Comparison of ENCODE assay signal across 15 cellular contexts in genomic region chr18:8987250-8987649, GRCh38.
DNase-seq lines count a peak whose midpoint lies in the region; ATAC-seq, FAIRE-seq and TF ChIP-seq lines count a peak whose summit lies in the region.
"Had no signal": no experiment of that assay in that cellular context is flagged by ENCODE, and none has a peak within 500 bp of the region (broad histone marks: within the 10 kb centered on the region; RNA-seq: fewer than 3 reads in every experiment).

No MANE protein-coding gene starts in this region.

- DNase-seq in Ammon's horn (ENCODE audit: low spot score) (peak; percentile 32), LHCN-M2 (ENCODE audit: low read depth) (peak; percentile 58), brain microvascular endothelial cell (peak; percentile 28), myocyte (ENCODE audit: low read depth) (peak; percentile 57), SK-N-SH (no peak), GM19239 (ENCODE audit: insufficient read length, low spot score) (no peak), spleen (no peak)
- DNase-seq in stimulated activated naive B cell treated with anti-CD40 and anti-IgM and Interleukin-4, amounts not matched to agents 10 μg/mL and 1 μg/mL and 100 μg/mL, for 72 hours: no peak
- DNase-seq: activated CD4-positive, alpha-beta T cell treated with anti-CD3 and anti-CD28 coated beads, Interleukin-2, amount 50 U/mL, for 1 hour; foreskin melanocyte; GDM1; GOT3; natural killer cell; NCI-H1105 treated with DMSO at 0.1 percent for 48 hours had no signal

- no peaks in the 10 kb centered on the region for H3K36me3 Mint-ChIP-seq in stimulated activated naive B cell treated with anti-CD40 and anti-IgM and Interleukin-4, amounts not matched to agents 10 μg/mL and 1 μg/mL and 100 μg/mL, for 72 hours
- H3K36me3 Mint-ChIP-seq: CD14-positive monocyte, natural killer cell had no signal

- POLR2A ChIA-PET in SK-N-SH (lab: Yijun Ruan, JAX): interaction anchor here (0.8 kb wide), 1 partner anchor 330 kb away, joined by 3 read pairs; no protein-coding TSS in a partner anchor

- TF ChIP-seq RAD21 in SK-N-SH (IDR thresholded peaks at IDR 0.05; ENCODE audit: low read length): no peak

- FAIRE-seq in GM19239 (lab: Jason Lieb, UNC): no peak

- H3K4me3 Mint-ChIP-seq in stimulated activated naive B cell treated with anti-CD40 and anti-IgM and Interleukin-4, amounts not matched to agents 10 μg/mL and 1 μg/mL and 100 μg/mL, for 72 hours: no peak overlapping the region
- H3K4me3 Mint-ChIP-seq: CD14-positive monocyte, natural killer cell had no signal

- H3K79me2 ChIP-seq in SK-N-SH (ENCODE audit: insufficient read depth): no peaks in the 10 kb centered on the region

- H3K4me1 Mint-ChIP-seq in stimulated activated naive B cell treated with anti-CD40 and anti-IgM and Interleukin-4, amounts not matched to agents 10 μg/mL and 1 μg/mL and 100 μg/mL, for 72 hours: peaks cover 4 to 14% of the 10 kb centered on the region in 2 donors
- H3K4me1 Mint-ChIP-seq: natural killer cell had no signal

- H3K27me3 Mint-ChIP-seq in stimulated activated naive B cell treated with anti-CD40 and anti-IgM and Interleukin-4, amounts not matched to agents 10 μg/mL and 1 μg/mL and 100 μg/mL, for 72 hours: peaks cover 7 to 11% of the 10 kb centered on the region in 2 donors

- H3K9me2 ChIP-seq in SK-N-SH: no peaks in the 10 kb centered on the region

- H3K9ac ChIP-seq in SK-N-SH: no peak overlapping the region

- H3K9me3 ChIP-seq in SK-N-SH (no peaks in the 10 kb centered on the region), spleen (no peaks in the 10 kb centered on the region)

- WGBS in SK-N-SH (ENCODE audit: low lambda C conversion rate): 71% methylated on average over 6 of the region's 6 CpGs
- 60 to 69% (median 64%) methylated on average over 6 of the region's 6 CpGs for WGBS in spleen, 5 donors

- TF ChIP-seq POLR2A in spleen (IDR thresholded peaks at IDR 0.05): no peak

- no peak for TF ChIP-seq EP300 in SK-N-SH (IDR thresholded peaks at IDR 0.05; ENCODE audit: borderline replicate concordance in 1 of 2, low read depth in 1 of 2, low read length in 1 of 2)

- H2AFZ ChIP-seq in SK-N-SH (ENCODE audit: low read depth): no peak overlapping the region; the same call in 1 of the 2 replicates

- in situ Hi-C loops in brain microvascular endothelial cell (cut with HindIII; ENCODE audit: low pct_ligation_motif_present, low sequenced_read_pairs): loop anchor here (10.0 kb wide), 1 partner anchor 292 kb away; no protein-coding TSS in a partner anchor

- no peaks in the 10 kb centered on the region for H4K20me1 ChIP-seq in SK-N-SH (ENCODE audit: insufficient read depth)

- H3K27me3 ChIP-seq in brain microvascular endothelial cell (replicated peaks): no peaks in the 10 kb centered on the region
- H3K27me3 ChIP-seq in SK-N-SH (ENCODE audit: insufficient read depth): no peaks in the 10 kb centered on the region
- H3K27me3 ChIP-seq in spleen (replicated peaks in 1 of 7): peaks cover 0 to 17% (median 0%) of the 10 kb centered on the region in 7 donors

- H3K9me3 Mint-ChIP-seq in stimulated activated naive B cell treated with anti-CD40 and anti-IgM and Interleukin-4, amounts not matched to agents 10 μg/mL and 1 μg/mL and 100 μg/mL, for 72 hours: no peaks in the 10 kb centered on the region
- H3K9me3 Mint-ChIP-seq: CD14-positive monocyte, natural killer cell had no signal

- intact Hi-C loops in spleen (cut with DNase I; ENCODE audit: low total_unique reads): loop anchor here (2.0 kb wide), 1 partner anchor 330 kb away; no protein-coding TSS in a partner anchor

- TF ChIP-seq CTCF in brain microvascular endothelial cell (IDR thresholded peaks at IDR 0.05; ENCODE audit: low read depth, low read length, missing control alignments): no peak
- TF ChIP-seq CTCF in SK-N-SH (IDR thresholded peaks at IDR 0.05): no peak
- no peak for TF ChIP-seq CTCF in spleen (IDR thresholded peaks at IDR 0.05 in 8 of 11, conservative IDR thresholded peaks at IDR 0.05 in 3 of 11)

- no peaks in the 10 kb centered on the region for H3F3A ChIP-seq in SK-N-SH (replicated peaks; ENCODE audit: insufficient read depth)

- CTCF ChIA-PET in SK-N-SH (lab: Yijun Ruan, JAX): interaction anchor here (0.7 to 12.0 kb wide), 32 partner anchors 8 to 1715 kb away, joined by 3 to 266 read pairs (median 6); partner anchors contain the start of gene MTCL1

- no peak for ATAC-seq in stimulated activated naive B cell treated with anti-CD40 and anti-IgM and Interleukin-4, amounts not matched to agents 10 μg/mL and 1 μg/mL and 100 μg/mL, for 72 hours (replicated peaks)
- ATAC-seq: natural killer cell had no signal

- no peak overlapping the region for H3K4me3 ChIP-seq in brain microvascular endothelial cell (ENCODE audit: low read depth, low read length)
- no peak overlapping the region for H3K4me3 ChIP-seq in SK-N-SH (ENCODE audit: low read depth in 2 of 2, low read length in 1 of 2)
- H3K4me3 ChIP-seq in spleen: no peak overlapping the region

- H3K27ac ChIP-seq in brain microvascular endothelial cell (no peak overlapping the region), SK-N-SH (ENCODE audit: low read depth in 2 of 2, low read length in 1 of 2) (no peak overlapping the region), spleen (no peak overlapping the region)

- peaks cover 6 to 12% of the 10 kb centered on the region in 2 experiments; a peak in 2 of 4 replicates for H3K4me1 ChIP-seq in SK-N-SH (ENCODE audit: control insufficient read depth in 1 of 2, insufficient read depth in 2 of 2, low read depth in 1 of 2, low read length in 1 of 2)
- peaks cover 0 to 3% (median 0%) of the 10 kb centered on the region in 6 donors for H3K4me1 ChIP-seq in spleen

- H3K4me2 ChIP-seq in SK-N-SH: no peak overlapping the region

- H3K27ac Mint-ChIP-seq in stimulated activated naive B cell treated with anti-CD40 and anti-IgM and Interleukin-4, amounts not matched to agents 10 μg/mL and 1 μg/mL and 100 μg/mL, for 72 hours: no peak overlapping the region
- H3K27ac Mint-ChIP-seq: CD14-positive monocyte, natural killer cell had no signal

- H3K36me3 ChIP-seq in brain microvascular endothelial cell (replicated peaks): no peaks in the 10 kb centered on the region
- no peaks in the 10 kb centered on the region for H3K36me3 ChIP-seq in SK-N-SH (replicated peaks in 1 of 2; ENCODE audit: control insufficient read depth in 1 of 2, insufficient read depth in 2 of 2, low read length in 1 of 2)
- no peaks in the 10 kb centered on the region for H3K36me3 ChIP-seq in spleen

TF ChIP-seq in SK-N-SH, 30 proteins besides CTCF, POLR2A, EP300 and RAD21:
- TF ChIP-seq GATA2 (CRISPR knock-in tag; IDR thresholded peaks at IDR 0.05): no peak
- TF ChIP-seq TCF12 (IDR thresholded peaks at IDR 0.05): no peak; the same call in 1 of the 2 replicates
- no peak for TF ChIP-seq FOXJ3 (CRISPR knock-in tag; IDR thresholded peaks at IDR 0.05)
- TF ChIP-seq FOXM1 (IDR thresholded peaks at IDR 0.05; ENCODE audit: low read depth): no peak
- TF ChIP-seq NFIC (IDR thresholded peaks at IDR 0.05; ENCODE audit: borderline replicate concordance): no peak
- TF ChIP-seq JUND (IDR thresholded peaks at IDR 0.05): no peak
- no peak for TF ChIP-seq RXRA (IDR thresholded peaks at IDR 0.05; ENCODE audit: borderline replicate concordance, low read depth)
- TF ChIP-seq ZBTB33 (IDR thresholded peaks at IDR 0.05; ENCODE audit: borderline replicate concordance, low read depth): no peak
- TF ChIP-seq RFX5 (IDR thresholded peaks at IDR 0.05; ENCODE audit: low read length): no peak
TF ChIP-seq in SK-N-SH: peak in this region for 0.

Comparison
In these comparisons a context has a peak if more than half of its experiments do, and no peak if none do; other contexts are left out.
1. DNase-seq: peak in Ammon's horn (single experiment), LHCN-M2 (single experiment), brain microvascular endothelial cell (single experiment) and myocyte (single experiment); none in SK-N-SH (single experiment), GM19239 (single experiment), spleen (single experiment) and stimulated activated naive B cell treated with anti-CD40 and anti-IgM and Interleukin-4, amounts not matched to agents 10 μg/mL and 1 μg/mL and 100 μg/mL, for 72 hours (single experiment).